7 cellular contexts compared by ENCODE assay signal in the genomic region with DNA sequence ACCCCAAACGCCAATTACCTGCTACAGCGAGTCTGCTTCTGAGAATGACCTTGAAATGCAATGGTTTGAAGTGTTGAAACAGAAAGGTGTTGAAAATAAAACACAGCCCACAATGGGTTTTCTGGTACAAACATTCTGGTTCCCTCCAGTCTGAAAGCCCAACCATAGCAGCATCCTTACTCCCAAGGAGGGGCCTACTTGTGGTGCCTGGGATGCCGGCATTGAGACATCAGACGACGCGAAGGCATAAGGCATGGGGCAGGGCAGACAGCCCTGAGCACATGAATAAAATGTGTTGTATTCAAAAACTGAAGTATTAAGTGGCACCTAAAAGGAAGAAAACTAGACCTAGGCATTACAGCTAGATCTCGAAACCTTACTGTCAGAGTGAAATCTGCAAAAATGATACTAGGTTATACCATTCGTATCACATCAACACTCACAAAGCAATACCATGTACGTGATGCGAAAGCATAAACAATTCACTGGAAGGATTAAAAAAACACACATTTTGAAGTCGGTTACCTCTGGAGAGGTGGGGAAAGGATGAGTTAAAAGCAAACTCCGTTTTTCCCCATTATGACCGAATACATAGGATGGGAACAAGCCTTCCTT. TPM values are rescaled to one million over a fixed set of nuclear protein-coding genes. Genes with fewer than 3 reads are reported as not detected.
DNase-seq lines count a peak whose midpoint lies in the region; ATAC-seq and TF ChIP-seq lines count a peak whose summit lies in the region.

No MANE protein-coding gene starts in this region.

- no peaks in the 10 kb centered on the region for H4K20me1 ChIP-seq in OCI-LY1 (ENCODE audit: insufficient read depth, low read length)

- peaks cover 42% of the 10 kb centered on the region for H3K36me3 Mint-ChIP-seq in effector memory CD8-positive, alpha-beta T cell (ENCODE audit: insufficient read depth)
- peaks cover 23% of the 10 kb centered on the region for H3K36me3 Mint-ChIP-seq in nephron progenitor cell (ENCODE audit: low read depth)

- no peaks in the 10 kb centered on the region for H3K9me3 Mint-ChIP-seq in effector memory CD8-positive, alpha-beta T cell
- no peaks in the 10 kb centered on the region for H3K9me3 Mint-ChIP-seq in nephron progenitor cell

- peak overlapping the region; percentile 98 for H3K4me2 ChIP-seq in OCI-LY1 (ENCODE audit: low read length)

- peaks cover 39% of the 10 kb centered on the region for H3K4me1 ChIP-seq in OCI-LY1 (ENCODE audit: insufficient read depth, low read length, severe bottlenecking)

- peak overlapping the region; percentile 98 for H3K9ac ChIP-seq in OCI-LY1 (ENCODE audit: low read length)

- peaks cover 51% of the 10 kb centered on the region for H3K36me3 ChIP-seq in OCI-LY1 (ENCODE audit: insufficient read depth, low read length)

- H3K27me3 Mint-ChIP-seq in effector memory CD8-positive, alpha-beta T cell = no peaks in the 10 kb centered on the region
- no peaks in the 10 kb centered on the region for H3K27me3 Mint-ChIP-seq in nephron progenitor cell (ENCODE audit: low read depth, poor library complexity)

- H3K9me3 ChIP-seq in OCI-LY1 (ENCODE audit: low read length) = no peaks in the 10 kb centered on the region

- H3K27ac Mint-ChIP-seq in effector memory CD8-positive, alpha-beta T cell = peak overlapping the region; percentile 88 to 98
- H3K27ac Mint-ChIP-seq in nephron progenitor cell = peak overlapping the region; percentile 97

- H2AFZ ChIP-seq in OCI-LY1 (ENCODE audit: low read length) = no peak overlapping the region

- peaks cover 74% of the 10 kb centered on the region for H3K79me2 ChIP-seq in OCI-LY1 (ENCODE audit: insufficient read depth, low read length)

- DNase-seq in GM12865 (ENCODE audit: low read depth) = peak; percentile 16
- DNase-seq in effector memory CD8-positive, alpha-beta T cell = no peak
- DNase-seq in nephron progenitor cell = no peak
- no peak for DNase-seq in dedifferentiated amniotic fluid mesenchymal stem cell (ENCODE audit: extremely low spot score)
- DNase-seq in globus pallidus (ENCODE audit: low spot score) = no peak

- peaks cover 38 to 52% of the 10 kb centered on the region in 2 donors for H3K4me1 Mint-ChIP-seq in effector memory CD8-positive, alpha-beta T cell (ENCODE audit: low read depth in 2 of 2)
- peaks cover 41% of the 10 kb centered on the region for H3K4me1 Mint-ChIP-seq in nephron progenitor cell

- H3F3A ChIP-seq in OCI-LY1 (ENCODE audit: insufficient read depth, low read length) = no peaks in the 10 kb centered on the region

- H3K4me3 Mint-ChIP-seq in effector memory CD8-positive, alpha-beta T cell = peak overlapping the region; percentile 84 to 93
- peak overlapping the region; percentile 97 for H3K4me3 Mint-ChIP-seq in nephron progenitor cell

- peak overlapping the region; percentile 99 for H3K4me3 ChIP-seq in GM12865 (ENCODE audit: low read depth, low read length)
- H3K4me3 ChIP-seq in OCI-LY1 (ENCODE audit: low read depth, low read length, poor library complexity, severe bottlenecking) = peak overlapping the region; percentile 98

- TF ChIP-seq CTCF in GM12865 (IDR thresholded peaks at IDR 0.05; ENCODE audit: insufficient read depth, low read depth, low read length, missing control alignments) = no peak
- TF ChIP-seq CTCF in OCI-LY1 (IDR thresholded peaks at IDR 0.05; ENCODE audit: low read length) = no peak
- no peak for TF ChIP-seq CTCF in nephron progenitor cell (IDR thresholded peaks at IDR 0.05)

- H3K27me3 ChIP-seq in OCI-LY1 (ENCODE audit: insufficient read depth, low read length) = no peaks in the 10 kb centered on the region

- H3K27ac ChIP-seq in OCI-LY1 (ENCODE audit: low read depth, low read length, poor library complexity, severe bottlenecking) = peak overlapping the region; percentile 88

- H3K9me2 ChIP-seq in OCI-LY1 (ENCODE audit: low read depth, low read length) = no peaks in the 10 kb centered on the region

- ATAC-seq in effector memory CD8-positive, alpha-beta T cell (replicated peaks) = no peak
- ATAC-seq in esophagus mucosa = no peak

RNA-seq across cellular contexts. Expression of gene NUDT21, which starts 0.8 kb away (rescaled TPM):
- total RNA-seq in esophagus mucosa = 99.3 TPM

RNA-seq across cellular contexts. Expression of gene OGFOD1, which starts 1.0 kb away (rescaled TPM):
- total RNA-seq in esophagus mucosa = 39.0 TPM

RNA-seq across cellular contexts. Expression of gene AMFR, which starts 25.0 kb away (rescaled TPM):
- 74.2 TPM for total RNA-seq in esophagus mucosa
